Comparison of ENCODE assay signal across 15 cellular contexts in the genomic region with DNA sequence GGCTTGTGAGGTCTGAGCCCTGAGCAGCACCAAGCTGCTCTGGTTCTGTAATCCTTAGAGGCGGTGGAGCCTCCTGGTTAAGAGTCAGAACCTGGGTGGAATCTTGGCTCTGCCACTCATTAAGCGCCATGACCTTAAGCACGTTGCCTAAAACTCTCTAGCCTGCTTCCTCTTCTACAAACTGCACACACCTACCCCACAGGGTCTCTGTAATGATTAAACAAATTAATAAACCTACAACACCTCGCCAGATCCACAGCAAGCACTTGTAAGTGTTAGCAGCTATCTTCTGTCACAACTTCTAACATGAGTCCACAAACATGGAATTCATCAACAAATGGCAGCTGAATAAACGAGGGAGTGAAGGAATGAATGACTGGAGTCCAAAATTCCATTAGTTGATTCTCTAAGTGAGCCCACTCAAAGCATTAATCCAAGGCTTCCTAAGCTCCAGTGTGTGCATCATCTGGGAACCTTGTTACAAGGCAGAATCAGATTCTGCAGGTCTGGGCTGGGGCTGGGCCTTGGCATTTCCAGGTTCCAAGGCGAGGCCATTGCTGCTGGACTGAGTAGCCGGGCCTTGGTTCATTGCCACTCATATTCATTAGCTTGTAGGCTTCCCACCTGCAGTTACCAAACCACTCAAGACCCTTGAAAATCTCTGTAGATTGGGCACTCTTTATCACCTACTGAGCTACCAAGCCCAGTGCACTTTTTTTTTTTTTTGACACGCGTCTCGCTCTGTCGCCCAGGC.
DNase-seq lines count a peak whose midpoint lies in the region; ATAC-seq and TF ChIP-seq lines count a peak whose summit lies in the region.
"Had no signal": no experiment of that assay in that cellular context is flagged by ENCODE, and none has a peak within 500 bp of the region (broad histone marks: within the 10 kb centered on the region; RNA-seq: fewer than 3 reads in every experiment).

No MANE protein-coding gene starts in this region.

- no peaks in the 10 kb centered on the region for H3K79me2 ChIP-seq in OCI-LY1 (ENCODE audit: insufficient read depth, low read length)

- H3F3A ChIP-seq in OCI-LY1 (ENCODE audit: insufficient read depth, low read length), result no peaks in the 10 kb centered on the region

- peaks cover 52% of the 10 kb centered on the region for H3K4me1 ChIP-seq in OCI-LY1 (ENCODE audit: insufficient read depth, low read length, severe bottlenecking)
- peaks cover 8% of the 10 kb centered on the region for H3K4me1 ChIP-seq in body of pancreas

- H3K9me3 Mint-ChIP-seq in natural killer cell, result no peaks in the 10 kb centered on the region
- H3K9me3 Mint-ChIP-seq in natural killer cell treated with Interleukin-12 subunit alpha and Interleukin-12 subunit beta and Interleukin-15 and Interleukin-18, amount 100 ng/mL, for 72 hours, result no peaks in the 10 kb centered on the region

- H3K27me3 ChIP-seq in OCI-LY1 (ENCODE audit: insufficient read depth, low read length) (no peaks in the 10 kb centered on the region), body of pancreas (no peaks in the 10 kb centered on the region), H7 (ENCODE audit: control insufficient read depth, insufficient read depth, low read length) (no peaks in the 10 kb centered on the region)
- H3K27me3 ChIP-seq: dorsolateral prefrontal cortex had no signal

- H2AFZ ChIP-seq in OCI-LY1 (ENCODE audit: low read length), result no peak overlapping the region
- H2AFZ ChIP-seq: PC-9 had no signal

- H3K36me3 Mint-ChIP-seq in natural killer cell, result no peaks in the 10 kb centered on the region
- no peaks in the 10 kb centered on the region for H3K36me3 Mint-ChIP-seq in natural killer cell treated with Interleukin-12 subunit alpha and Interleukin-12 subunit beta and Interleukin-15 and Interleukin-18, amount 100 ng/mL, for 72 hours

- no peak for TF ChIP-seq POLR2A in body of pancreas (IDR thresholded peaks at IDR 0.05)

- H3K4me3 ChIP-seq in OCI-LY1 (ENCODE audit: low read depth, low read length, poor library complexity, severe bottlenecking), result no peak overlapping the region
- H3K4me3 ChIP-seq in body of pancreas, result no peak overlapping the region
- H3K4me3 ChIP-seq in H7 (ENCODE audit: insufficient read depth, low read depth, low read length), result no peak overlapping the region
- H3K4me3 ChIP-seq: dorsolateral prefrontal cortex, PC-9, SK-N-MC had no signal

- peak overlapping the region in 1 of 2 donors; percentile 42 for H3K27ac Mint-ChIP-seq in natural killer cell
- no peak overlapping the region for H3K27ac Mint-ChIP-seq in natural killer cell treated with Interleukin-12 subunit alpha and Interleukin-12 subunit beta and Interleukin-15 and Interleukin-18, amount 100 ng/mL, for 72 hours

- H3K36me3 ChIP-seq in OCI-LY1 (ENCODE audit: insufficient read depth, low read length), result no peaks in the 10 kb centered on the region
- H3K36me3 ChIP-seq in body of pancreas (replicated peaks in 1 of 2; ENCODE audit: insufficient read depth in 1 of 2, low read depth in 2 of 2), result no peaks in the 10 kb centered on the region
- H3K36me3 ChIP-seq in H7 (replicated peaks; ENCODE audit: control insufficient read depth, insufficient read depth, low read length), result no peaks in the 10 kb centered on the region

- whole genome bisulfite sequencing in body of pancreas, 2 donors, result 60 to 63% methylated on average over 10 to 11 of the region's 11 CpGs

- ATAC-seq in natural killer cell, result no peak
- no peak for ATAC-seq in natural killer cell treated with Interleukin-12 subunit alpha and Interleukin-12 subunit beta and Interleukin-15 and Interleukin-18, amount 100 ng/mL, for 72 hours
- peak; percentile 61 for ATAC-seq in body of pancreas
- no peak for ATAC-seq in HG03442 (IDR thresholded peaks at IDR 0.05; ENCODE audit: unreplicated experiment)
- ATAC-seq: right cardiac atrium had no signal

- intact Hi-C loops in natural killer cell (cut with micrococcal nuclease) (loop anchor here (5.0 kb wide), 2 partner anchors 52 to 142 kb away; no protein-coding TSS in a partner anchor), body of pancreas (cut with DNase I) (no loop called here)

- H3K27ac ChIP-seq in OCI-LY1 (ENCODE audit: low read depth, low read length, poor library complexity, severe bottlenecking) (peak overlapping the region; percentile 92), body of pancreas (peak overlapping the region in 1 of 4 donors; percentile 21)
- H3K27ac ChIP-seq: dorsolateral prefrontal cortex, PC-9, SK-N-MC had no signal

- H3K27me3 Mint-ChIP-seq in natural killer cell (ENCODE audit: low read depth in 2 of 2), result no peaks in the 10 kb centered on the region
- no peaks in the 10 kb centered on the region for H3K27me3 Mint-ChIP-seq in natural killer cell treated with Interleukin-12 subunit alpha and Interleukin-12 subunit beta and Interleukin-15 and Interleukin-18, amount 100 ng/mL, for 72 hours

- no peak for TF ChIP-seq CTCF in natural killer cell (IDR thresholded peaks at IDR 0.05)
- no peak for TF ChIP-seq CTCF in OCI-LY1 (IDR thresholded peaks at IDR 0.05; ENCODE audit: low read length)
- no peak for TF ChIP-seq CTCF in body of pancreas (IDR thresholded peaks at IDR 0.05)

- DNase-seq in natural killer cell, result no peak
- no peak for DNase-seq in natural killer cell treated with Interleukin-12 subunit alpha and Interleukin-12 subunit beta and Interleukin-15 and Interleukin-18, amount 100 ng/mL, for 72 hours (ENCODE audit: low spot score)
- DNase-seq in body of pancreas, result no peak
- no peak for DNase-seq in hypothalamus (lab: John Stamatoyannopoulos, UW)
- no peak for DNase-seq in H7
- DNase-seq in midbrain (lab: John Stamatoyannopoulos, UW), result no peak
- DNase-seq: NCI-H2081, NCI-H524 treated with DMSO at 0.1 percent for 48 hours, PC-9, right cardiac atrium, substantia nigra had no signal

- no peaks in the 10 kb centered on the region for H4K20me1 ChIP-seq in OCI-LY1 (ENCODE audit: insufficient read depth, low read length)

- H3K9ac ChIP-seq in OCI-LY1 (ENCODE audit: low read length), result no peak overlapping the region

- H3K9me3 ChIP-seq in OCI-LY1 (ENCODE audit: low read length) (no peaks in the 10 kb centered on the region), body of pancreas (no peaks in the 10 kb centered on the region)

- no peaks in the 10 kb centered on the region for H3K9me2 ChIP-seq in OCI-LY1 (ENCODE audit: low read depth, low read length)

- peaks cover 57 to 70% of the 10 kb centered on the region in 2 donors for H3K4me1 Mint-ChIP-seq in natural killer cell
- peaks cover 54 to 55% of the 10 kb centered on the region in 2 donors for H3K4me1 Mint-ChIP-seq in natural killer cell treated with Interleukin-12 subunit alpha and Interleukin-12 subunit beta and Interleukin-15 and Interleukin-18, amount 100 ng/mL, for 72 hours (ENCODE audit: low read depth in 2 of 2)

- peak overlapping the region; percentile 26; the same call in 1 of the 2 replicates for H3K4me2 ChIP-seq in OCI-LY1 (ENCODE audit: low read length)
- H3K4me2 ChIP-seq: PC-9 had no signal

- H3K4me3 Mint-ChIP-seq in natural killer cell, result peak overlapping the region; percentile 18
- H3K4me3 Mint-ChIP-seq in natural killer cell treated with Interleukin-12 subunit alpha and Interleukin-12 subunit beta and Interleukin-15 and Interleukin-18, amount 100 ng/mL, for 72 hours, result no peak overlapping the region
